In the genomic region with DNA sequence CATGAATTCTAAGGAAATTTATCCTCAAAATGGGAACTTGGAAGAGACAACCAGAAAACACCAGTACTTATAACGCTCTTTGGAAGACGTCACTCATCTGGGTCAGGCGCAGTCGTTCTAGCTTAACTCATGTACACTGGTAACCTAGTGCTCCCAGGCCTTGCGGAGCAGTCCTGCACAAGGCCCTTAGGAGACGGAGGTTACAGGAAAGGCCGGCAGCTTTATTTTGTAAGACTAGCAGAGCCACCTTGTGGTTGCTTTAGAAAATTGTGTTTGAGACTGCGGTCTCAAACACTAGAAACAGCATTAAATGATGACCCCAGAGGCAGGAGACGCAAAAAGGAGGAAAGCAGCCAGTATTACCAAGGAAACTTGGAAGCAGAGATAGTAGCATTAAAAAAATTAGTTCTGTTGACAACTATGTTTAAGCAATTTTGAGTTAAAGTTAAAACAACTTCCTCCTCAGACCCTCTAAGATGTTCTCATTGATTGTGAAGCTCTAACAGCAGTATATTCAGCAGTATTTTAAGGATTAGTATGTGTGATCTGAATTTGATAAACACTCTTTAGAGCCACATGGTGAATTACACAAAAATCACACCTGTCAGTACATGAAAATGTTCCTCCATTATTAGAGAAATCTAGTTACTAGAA, we compare ENCODE assay signal across 8 cellular contexts.
A peak's percentile ranks its signal among the peaks of the same experiment; 100 is the strongest.
DNase-seq lines count a peak whose midpoint lies in the region; ATAC-seq and TF ChIP-seq lines count a peak whose summit lies in the region.

No MANE protein-coding gene starts in this region.

- H3K27ac ChIP-seq in ovary: no peak overlapping the region

- no peaks in the 10 kb centered on the region for H3K9me3 ChIP-seq in ovary

- peak; percentile 47 for TF ChIP-seq CTCF in GM12865 (IDR thresholded peaks at IDR 0.05; ENCODE audit: insufficient read depth, low read depth, low read length, missing control alignments)
- peak; percentile 62 for TF ChIP-seq CTCF in foreskin fibroblast (IDR thresholded peaks at IDR 0.05; ENCODE audit: low read depth, low read length)
- TF ChIP-seq CTCF in ovary (IDR thresholded peaks at IDR 0.05): peak in 1 of 3 donors; percentile 40

- H3K36me3 ChIP-seq in ovary: no peaks in the 10 kb centered on the region

- peaks cover 1% of the 10 kb centered on the region for H3K4me1 ChIP-seq in ovary (ENCODE audit: insufficient read depth)

- peak; percentile 84 for DNase-seq in AG08395 (ENCODE audit: low spot score)
- peak; percentile 74 for DNase-seq in GM12865 (ENCODE audit: low read depth)
- peak; percentile 47 for DNase-seq in NCI-H2029 treated with DMSO at 0.1 percent for 48 hours (lab: John Stamatoyannopoulos, UW)
- peak; percentile 39 for DNase-seq in T1000 (lab: John Stamatoyannopoulos, UW)
- peak; percentile 51 to 79 for DNase-seq in foreskin fibroblast
- DNase-seq in ovary: peak in 3 of 5 donors; percentile 21 to 38 (median 32)

- no peak for TF ChIP-seq POLR2A in ovary (IDR thresholded peaks at IDR 0.05)

- intact Hi-C loops in ovary (cut with DNase I): loop anchor here in 1 of 4 donors (10.0 kb wide), 1 partner anchor 708 kb away; no protein-coding TSS in a partner anchor

- WGBS in ovary, 3 donors: 13 to 16% (median 13%) methylated on average over 9 of the region's 9 CpGs

- TF ChIP-seq EP300 in ovary (IDR thresholded peaks at IDR 0.05): no peak

- no peak overlapping the region for H3K4me3 ChIP-seq in GM12865 (ENCODE audit: low read depth, low read length)
- H3K4me3 ChIP-seq in foreskin fibroblast (ENCODE audit: low read depth in 1 of 2, low read length in 2 of 2): no peak overlapping the region
- H3K4me3 ChIP-seq in ovary: no peak overlapping the region

- H3K27me3 ChIP-seq in ovary: no peaks in the 10 kb centered on the region

- ATAC-seq in GM19351 (IDR thresholded peaks at IDR 0.05; ENCODE audit: unreplicated experiment) (no peak), GM21367 (IDR thresholded peaks at IDR 0.05; ENCODE audit: unreplicated experiment) (no peak)

Comparison
In these comparisons a context has a peak if more than half of its experiments do, and no peak if none do; other contexts are left out.
1. DNase-seq: peak in every context shown above with its lines; median percentile 84 in AG08395; 74 in GM12865; 65 in foreskin fibroblast; 47 in NCI-H2029 treated with DMSO at 0.1 percent for 48 hours; 39 in T1000; 32 in ovary.